In genomic region chr6:128518531-128519131, GRCh38 we compare ENCODE assay signal across 7 cellular contexts. TPM values are rescaled to one million over a fixed set of nuclear protein-coding genes. Genes with fewer than 3 reads are reported as not detected.
DNase-seq lines count a peak whose midpoint lies in the region; ATAC-seq, FAIRE-seq and TF ChIP-seq lines count a peak whose summit lies in the region.

No MANE protein-coding gene starts in this region.

- WGBS in right cardiac atrium: 17% methylated on average over 20 of the region's 20 CpGs
- 4 to 12% (median 8%) methylated on average over 20 of the region's 20 CpGs for WGBS in small intestine, 3 donors

- peaks cover 21% of the 10 kb centered on the region for H3K4me1 Mint-ChIP-seq in activated B cell treated with CpG ODN at 0.5 μM for 24 hours

- H3K9me3 Mint-ChIP-seq in activated B cell treated with CpG ODN at 0.5 μM for 24 hours: no peaks in the 10 kb centered on the region

- H3K27ac ChIP-seq in right cardiac atrium (ENCODE audit: low read length) (no peak overlapping the region), small intestine (ENCODE audit: low read depth in 1 of 2, low read length in 1 of 2) (peak overlapping the region; percentile 91 to 96)

- no peak for TF ChIP-seq CTCF in activated B cell treated with CpG ODN at 0.5 μM for 24 hours (IDR thresholded peaks at IDR 0.05)

- H3K9me3 ChIP-seq in right cardiac atrium (ENCODE audit: control insufficient read depth, low read length) (no peaks in the 10 kb centered on the region), small intestine (ENCODE audit: control insufficient read depth, low read depth) (no peaks in the 10 kb centered on the region)

- peak overlapping the region; percentile 68 for H3K4me3 ChIP-seq in right cardiac atrium (ENCODE audit: low read length)
- H3K4me3 ChIP-seq in small intestine (ENCODE audit: low read depth in 1 of 2, low read length in 2 of 2): peak overlapping the region; percentile 72 to 78

- DNase-seq in HT-29 (ENCODE audit: low spot score): peak; percentile 64
- DNase-seq in activated B cell treated with CpG ODN at 0.5 μM for 24 hours: no peak
- no peak for DNase-seq in right cardiac atrium
- no peak for DNase-seq in small intestine
- no peak for DNase-seq in NCI-H1048 (lab: John Stamatoyannopoulos, UW)
- DNase-seq in DMS153 treated with DMSO at 0.1 percent for 48 hours (lab: John Stamatoyannopoulos, UW; ENCODE audit: unreplicated experiment): no peak

- H3K27me3 Mint-ChIP-seq in activated B cell treated with CpG ODN at 0.5 μM for 24 hours: peaks cover 46% of the 10 kb centered on the region

- H3K27ac Mint-ChIP-seq in activated B cell treated with CpG ODN at 0.5 μM for 24 hours: no peak overlapping the region

- H3K36me3 Mint-ChIP-seq in activated B cell treated with CpG ODN at 0.5 μM for 24 hours (ENCODE audit: low read depth): no peaks in the 10 kb centered on the region

- POLR2A ChIA-PET in activated B cell treated with CpG ODN at 0.5 μM for 24 hours (lab: Charles Lee): no interaction called here

- FAIRE-seq in small intestine (lab: Jason Lieb, UNC): no peak

- CTCF ChIA-PET in activated B cell treated with CpG ODN at 0.5 μM for 24 hours (lab: Charles Lee): no interaction called here

- H3K4me1 ChIP-seq in right cardiac atrium (ENCODE audit: control insufficient read depth, insufficient read depth, low read length) (no peaks in the 10 kb centered on the region), small intestine (ENCODE audit: control insufficient read depth in 2 of 2, insufficient read depth in 1 of 2, low read depth in 1 of 2, low read length in 1 of 2) (no peaks in the 10 kb centered on the region)

- ATAC-seq in activated B cell treated with CpG ODN at 0.5 μM for 24 hours (ENCODE audit: low read depth): no peak
- ATAC-seq in right cardiac atrium: no peak
- ATAC-seq in GM18870 (IDR thresholded peaks at IDR 0.05; ENCODE audit: unreplicated experiment): no peak

- peak overlapping the region; percentile 61 for H3K4me3 Mint-ChIP-seq in activated B cell treated with CpG ODN at 0.5 μM for 24 hours

- H3K36me3 ChIP-seq in small intestine (ENCODE audit: control insufficient read depth in 2 of 2, insufficient read depth in 2 of 2, low read length in 2 of 2): no peaks in the 10 kb centered on the region

- H3K27me3 ChIP-seq in right cardiac atrium (ENCODE audit: control insufficient read depth, insufficient read depth) (no peaks in the 10 kb centered on the region), small intestine (ENCODE audit: control insufficient read depth in 2 of 2, insufficient read depth in 2 of 2, low read length in 2 of 2) (no peaks in the 10 kb centered on the region)

- intact Hi-C loops in activated B cell treated with CpG ODN at 0.5 μM for 24 hours (cut with micrococcal nuclease): loop anchor here (5.0 kb wide), 1 partner anchor 781 kb away; no protein-coding TSS in a partner anchor
- intact Hi-C loops in right cardiac atrium (cut with DNase I): loop anchor here in 1 of 4 donors (10.0 kb wide), 1 partner anchor 164 kb away; no protein-coding TSS in a partner anchor

RNA-seq across cellular contexts. Expression of gene PTPRK, which starts 1.8 kb away (rescaled TPM):
- 127 and 190 TPM in 2 replicates for total RNA-seq in HT-29 (2014; rRNA removed; shearing (Covaris generic))
- 14.2 and 14.7 TPM in 2 replicates for total RNA-seq in activated B cell treated with CpG ODN at 0.5 μM for 24 hours
- 10 to 100 TPM; 36.5 to 45.7 (median 44.0) TPM for total RNA-seq in right cardiac atrium
- 9.6 TPM for polyA plus RNA-seq in right cardiac atrium
- 10 to 100 TPM; 15.9 to 25.1 (median 16.1) TPM for polyA plus RNA-seq in small intestine
